Comparison of ENCODE assay signal across 1 cellular context in genomic region chr2:150487537-150488429, GRCh38.
A peak's percentile ranks its signal among the peaks of the same experiment; 100 is the strongest.
TF ChIP-seq lines count a peak whose summit lies in the region.

A gene with protein sequence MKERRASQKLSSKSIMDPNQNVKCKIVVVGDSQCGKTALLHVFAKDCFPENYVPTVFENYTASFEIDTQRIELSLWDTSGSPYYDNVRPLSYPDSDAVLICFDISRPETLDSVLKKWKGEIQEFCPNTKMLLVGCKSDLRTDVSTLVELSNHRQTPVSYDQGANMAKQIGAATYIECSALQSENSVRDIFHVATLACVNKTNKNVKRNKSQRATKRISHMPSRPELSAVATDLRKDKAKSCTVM (minus strand): TSS chr2:150487667. CDS start chr2:150487417, 250 bp downstream.

TF ChIP-seq in IMR-90, 13 proteins besides CTCF, POLR2A, EP300 and RAD21 (continued from another document):
- TF ChIP-seq NFE2L2 (IDR thresholded peaks at IDR 0.05; ENCODE audit: low read depth, low read length) = peak; percentile 41; the same call in 1 of the 2 replicates
- no peak for TF ChIP-seq RCOR1 (IDR thresholded peaks at IDR 0.05; ENCODE audit: insufficient replicate concordance, low read length)
- no peak for TF ChIP-seq RFX5 (IDR thresholded peaks at IDR 0.05; ENCODE audit: low read depth, low read length)
- TF ChIP-seq MAZ (IDR thresholded peaks at IDR 0.05; ENCODE audit: borderline replicate concordance, low read depth, low read length) = peak; percentile 78; the same call in 1 of the 2 replicates
- peak; percentile 90 for TF ChIP-seq SMC3 (IDR thresholded peaks at IDR 0.05; ENCODE audit: low read depth, low read length)
